20 cellular contexts compared by ENCODE assay signal in genomic region chr12:1846421-1847405, GRCh38. TPM values are rescaled to one million over a fixed set of nuclear protein-coding genes. Genes with fewer than 3 reads are reported as not detected.
DNase-seq lines count a peak whose midpoint lies in the region; ATAC-seq and TF ChIP-seq lines count a peak whose summit lies in the region.
"Had no signal": no experiment of that assay in that cellular context is flagged by ENCODE, and none has a peak within 500 bp of the region (broad histone marks: within the 10 kb centered on the region; RNA-seq: fewer than 3 reads in every experiment).

No MANE protein-coding gene starts in this region.

- peaks cover 0 to 48% of the 10 kb centered on the region in 2 donors for H3K27me3 ChIP-seq in left lung
- peaks cover 0 to 36% (median 6%) of the 10 kb centered on the region in 7 donors for H3K27me3 ChIP-seq in spleen (replicated peaks in 1 of 7)

- ATAC-seq in left lung (no peak), HG02588 (IDR thresholded peaks at IDR 0.05; ENCODE audit: unreplicated experiment) (no peak)
- ATAC-seq in stimulated activated effector memory CD8-positive, alpha-beta T cell treated with anti-CD3 and anti-CD28 coated beads, Interleukin-12 subunit alpha, Interleukin-12 subunit beta, amount 100 ng/mL, for 72 hours: no peak
- ATAC-seq: GM12878, GM23338, K562 had no signal

- H3K27ac ChIP-seq in left lung (no peak overlapping the region), spleen (no peak overlapping the region)
- H3K27ac ChIP-seq: SJSA1 had no signal

- no peaks in the 10 kb centered on the region for H3K9me3 ChIP-seq in left lung
- no peaks in the 10 kb centered on the region for H3K9me3 ChIP-seq in spleen
- H3K9me3 ChIP-seq: SJSA1 had no signal

- H3K9me3 Mint-ChIP-seq in CD14-positive monocyte: peaks cover 0 to 1% (median 0%) of the 10 kb centered on the region in 7 donors
- no peaks in the 10 kb centered on the region for H3K9me3 Mint-ChIP-seq in stimulated activated effector memory CD8-positive, alpha-beta T cell treated with anti-CD3 and anti-CD28 coated beads, Interleukin-12 subunit alpha, Interleukin-12 subunit beta, amount 100 ng/mL, for 72 hours
- H3K9me3 Mint-ChIP-seq: CD8-positive, alpha-beta memory T cell; GM23338 had no signal

- H3K4me1 Mint-ChIP-seq in CD14-positive monocyte: peaks cover 12% of the 10 kb centered on the region
- H3K4me1 Mint-ChIP-seq in stimulated activated effector memory CD8-positive, alpha-beta T cell treated with anti-CD3 and anti-CD28 coated beads, Interleukin-12 subunit alpha, Interleukin-12 subunit beta, amount 100 ng/mL, for 72 hours: peaks cover 10% of the 10 kb centered on the region

- TF ChIP-seq CTCF in CD14-positive monocyte (IDR thresholded peaks at IDR 0.05) (no peak), NB4 (IDR thresholded peaks at IDR 0.05; ENCODE audit: low read depth, low read length) (no peak), left lung (IDR thresholded peaks at IDR 0.05) (no peak), spleen (IDR thresholded peaks at IDR 0.05 in 8 of 11, conservative IDR thresholded peaks at IDR 0.05 in 3 of 11) (no peak)

- H3K4me1 ChIP-seq in left lung (no peaks in the 10 kb centered on the region), spleen (peaks cover 0 to 9% (median 3%) of the 10 kb centered on the region in 6 donors)
- H3K4me1 ChIP-seq: SJSA1 had no signal

- intact Hi-C loops in CD14-positive monocyte (cut with micrococcal nuclease) (no loop called here), left lung (cut with DNase I) (no loop called here), spleen (cut with DNase I; ENCODE audit: low total_unique reads) (no loop called here)

- no peak overlapping the region for H3K27ac Mint-ChIP-seq in CD14-positive monocyte
- peak overlapping the region; percentile 34 for H3K27ac Mint-ChIP-seq in stimulated activated effector memory CD8-positive, alpha-beta T cell treated with anti-CD3 and anti-CD28 coated beads, Interleukin-12 subunit alpha, Interleukin-12 subunit beta, amount 100 ng/mL, for 72 hours
- H3K27ac Mint-ChIP-seq: GM23338 had no signal

- peak; percentile 40 for DNase-seq in CD14-positive monocyte (ENCODE audit: low spot score)
- DNase-seq in NB4 (ENCODE audit: low read depth): peak; percentile 93
- DNase-seq in left lung: peak; percentile 25 to 69
- no peak for DNase-seq in stimulated activated effector memory CD8-positive, alpha-beta T cell treated with anti-CD3 and anti-CD28 coated beads, Interleukin-12 subunit alpha, Interleukin-12 subunit beta, amount 100 ng/mL, for 72 hours (ENCODE audit: low spot score in 2 of 2)
- DNase-seq in spleen: no peak
- DNase-seq in AG20443 (ENCODE audit: low spot score): no peak
- DNase-seq: ACHN; DND-41; NCI-H1417 treated with DMSO at 0.1 percent for 48 hours; NCI-H2029; NCI-H2171; NCI-H446 treated with DMSO at 0.1 percent for 48 hours; NK-92 treated with Interleukin-12 subunit alpha and Interleukin-12 subunit beta, amount 100 ng/mL, for 24 hours; OCI-M1 had no signal

- TF ChIP-seq POLR2A in NB4 (IDR thresholded peaks at IDR 0.05; ENCODE audit: extremely low read depth, insufficient read length) (no peak), spleen (IDR thresholded peaks at IDR 0.05) (no peak)

- H3K36me3 Mint-ChIP-seq in CD14-positive monocyte: no peaks in the 10 kb centered on the region
- no peaks in the 10 kb centered on the region for H3K36me3 Mint-ChIP-seq in stimulated activated effector memory CD8-positive, alpha-beta T cell treated with anti-CD3 and anti-CD28 coated beads, Interleukin-12 subunit alpha, Interleukin-12 subunit beta, amount 100 ng/mL, for 72 hours
- H3K36me3 Mint-ChIP-seq: CD8-positive, alpha-beta memory T cell had no signal

- no peak overlapping the region for H3K4me3 Mint-ChIP-seq in CD14-positive monocyte
- no peak overlapping the region for H3K4me3 Mint-ChIP-seq in stimulated activated effector memory CD8-positive, alpha-beta T cell treated with anti-CD3 and anti-CD28 coated beads, Interleukin-12 subunit alpha, Interleukin-12 subunit beta, amount 100 ng/mL, for 72 hours
- H3K4me3 Mint-ChIP-seq: CD8-positive, alpha-beta memory T cell; GM23338 had no signal

- H3K27me3 Mint-ChIP-seq in CD14-positive monocyte (ENCODE audit: low read depth in 3 of 3): peaks cover 0 to 5% (median 4%) of the 10 kb centered on the region in 3 donors

- 73 to 87% (median 81%) methylated on average over 15 to 24 of the region's 24 CpGs for WGBS in spleen, 5 donors

- H3K4me3 ChIP-seq in NB4 (ENCODE audit: low read depth, low read length) (no peak overlapping the region), left lung (no peak overlapping the region), spleen (no peak overlapping the region)
- H3K4me3 ChIP-seq: GM12878, GM23338, K562, SJSA1 had no signal

- no peaks in the 10 kb centered on the region for H3K36me3 ChIP-seq in left lung
- H3K36me3 ChIP-seq in spleen: no peaks in the 10 kb centered on the region
- H3K36me3 ChIP-seq: SJSA1 had no signal

RNA-seq across cellular contexts. Expression of gene LRTM2, which starts 26.3 kb away (rescaled TPM):
- polyA plus RNA-seq in CD14-positive monocyte (not detected), spleen (not detected)
- total RNA-seq in left lung (not detected), spleen (under 1 TPM in 1 of 7 donors, not detected in 6; 0.12 TPM)
- total RNA-seq: GM12878, GM23338, K562, SJSA1 had no signal
- polyA plus RNA-seq: CD8-positive, alpha-beta memory T cell had no signal

Comparison
In these comparisons a context has a peak if more than half of its experiments do, and no peak if none do; other contexts are left out.
1. DNase-seq: peak in CD14-positive monocyte (single experiment), NB4 (single experiment) and left lung (2 of 2); none in stimulated activated effector memory CD8-positive, alpha-beta T cell treated with anti-CD3 and anti-CD28 coated beads, Interleukin-12 subunit alpha, Interleukin-12 subunit beta, amount 100 ng/mL, for 72 hours (0 of 2), spleen (single experiment) and AG20443 (single experiment).